ENCODE assay signal across 15 cellular contexts in the genomic region with DNA sequence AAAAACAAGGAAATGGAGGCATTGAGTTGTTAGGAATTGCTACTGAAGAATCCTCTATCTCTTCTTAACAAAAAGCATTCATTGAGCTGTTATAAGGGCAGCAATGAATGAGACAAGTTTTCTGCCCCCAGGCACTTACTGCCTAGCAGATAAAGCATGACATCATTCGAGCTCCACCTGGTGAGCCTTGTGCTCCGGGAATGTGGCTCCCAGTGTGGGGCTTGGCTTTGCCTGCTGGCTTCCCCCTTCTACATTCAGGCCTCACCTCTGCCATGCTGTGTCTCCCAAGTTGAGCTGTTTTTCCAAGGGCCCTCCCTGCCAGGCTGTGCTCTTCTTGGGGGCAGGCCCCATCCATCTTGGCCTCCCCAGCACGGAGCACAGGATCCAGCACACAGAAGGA. TPM values are rescaled to one million over a fixed set of nuclear protein-coding genes. Genes with fewer than 3 reads are reported as not detected.
DNase-seq lines count a peak whose midpoint lies in the region; ATAC-seq and TF ChIP-seq lines count a peak whose summit lies in the region.
"Had no signal": no experiment of that assay in that cellular context is flagged by ENCODE, and none has a peak within 500 bp of the region (broad histone marks: within the 10 kb centered on the region; RNA-seq: fewer than 3 reads in every experiment).

No MANE protein-coding gene starts in this region.

- peaks cover 9% of the 10 kb centered on the region for H3F3A ChIP-seq in PC-9 (ENCODE audit: insufficient read depth, low read depth)

- 0 out of 2 replicates have a peak overlapping the region, but pooled peaks have one; percentile 52 for H2AFZ ChIP-seq in PC-9
- H2AFZ ChIP-seq: parathyroid adenoma had no signal

- no peaks in the 10 kb centered on the region for H3K36me3 ChIP-seq in BE2C
- H3K36me3 ChIP-seq in H7 (replicated peaks; ENCODE audit: control insufficient read depth, insufficient read depth, low read length), result no peaks in the 10 kb centered on the region
- H3K36me3 ChIP-seq in PC-9 (ENCODE audit: low read depth), result no peaks in the 10 kb centered on the region
- H3K36me3 ChIP-seq in sigmoid colon, result no peaks in the 10 kb centered on the region
- no peaks in the 10 kb centered on the region for H3K36me3 ChIP-seq in A673 (ENCODE audit: insufficient read depth, low read length, poor library complexity, severe bottlenecking)
- H3K36me3 ChIP-seq: brain microvascular endothelial cell, gastroesophageal sphincter, WERI-Rb-1 had no signal

- CTCF ChIA-PET in PC-9 (lab: Charles Lee) (interaction anchor here (0.7 to 1.0 kb wide), 2 partner anchors 39 to 55 kb away, joined by 3 to 7 read pairs; no protein-coding TSS in a partner anchor), A673 (lab: Charles Lee) (no interaction called here)

- H3K27me3 ChIP-seq in BE2C, result no peaks in the 10 kb centered on the region
- H3K27me3 ChIP-seq in H7 (ENCODE audit: control insufficient read depth, insufficient read depth, low read length), result no peaks in the 10 kb centered on the region
- peaks cover 20% of the 10 kb centered on the region for H3K27me3 ChIP-seq in PC-9 (ENCODE audit: insufficient read depth, low read depth)
- H3K27me3 ChIP-seq in sigmoid colon, result peaks cover 0 to 13% (median 0%) of the 10 kb centered on the region in 3 donors
- peaks cover 3% of the 10 kb centered on the region for H3K27me3 ChIP-seq in A673 (replicated peaks; ENCODE audit: insufficient read depth, low read depth, low read length, poor library complexity)

- TF ChIP-seq EP300 in sigmoid colon (IDR thresholded peaks at IDR 0.05), result no peak

- ATAC-seq in HG03108 (IDR thresholded peaks at IDR 0.05; ENCODE audit: unreplicated experiment), result no peak
- ATAC-seq: gastroesophageal sphincter, GM12878 had no signal

- DNase-seq in BE2C (peak; percentile 72), H7 (peak; percentile 72), PC-9 (peak; percentile 76 to 81), head of caudate nucleus (peak in 27 of 42 donors; percentile 10 to 72 (median 42)), sigmoid colon (no peak), A673 (ENCODE audit: low spot score) (no peak)
- no peak for DNase-seq in stimulated activated CD4-positive, alpha-beta T cell treated with anti-CD3 and anti-CD28 coated beads, Interleukin-4, amount 100 ng/mL, for 1 hour
- DNase-seq: activated naive CD4-positive, alpha-beta T cell treated with anti-CD3 and anti-CD28 coated beads, Interleukin-2, amount 10 ng/mL, durations not matched to agents 7 days and 5 days; brain microvascular endothelial cell; NCI-H187 treated with DMSO at 0.1 percent for 48 hours; WERI-Rb-1 had no signal

- H3K4me3 ChIP-seq in BE2C (ENCODE audit: low read depth, low read length) (no peak overlapping the region), H7 (ENCODE audit: insufficient read depth, low read depth, low read length) (no peak overlapping the region), PC-9 (no peak overlapping the region), sigmoid colon (no peak overlapping the region), A673 (ENCODE audit: low read depth, low read length, poor library complexity, severe bottlenecking) (no peak overlapping the region)
- H3K4me3 ChIP-seq: gastroesophageal sphincter, GM12878 had no signal

- H3K9me3 ChIP-seq in BE2C, result no peaks in the 10 kb centered on the region
- H3K9me3 ChIP-seq in PC-9 (ENCODE audit: insufficient read depth, low read depth), result no peaks in the 10 kb centered on the region; the same call in 1 of the 2 replicates
- H3K9me3 ChIP-seq in sigmoid colon, result no peaks in the 10 kb centered on the region
- no peaks in the 10 kb centered on the region for H3K9me3 ChIP-seq in A673 (ENCODE audit: low read depth, low read length, poor library complexity, severe bottlenecking)
- H3K9me3 ChIP-seq: gastroesophageal sphincter had no signal

- WGBS in sigmoid colon, 2 donors, result 30 to 55% methylated on average over 3 of the region's 3 CpGs

- H3K4me1 ChIP-seq in BE2C, result peaks cover 5% of the 10 kb centered on the region
- H3K4me1 ChIP-seq in PC-9 (replicated peaks; ENCODE audit: insufficient read depth), result peaks cover 19% of the 10 kb centered on the region
- no peaks in the 10 kb centered on the region for H3K4me1 ChIP-seq in sigmoid colon
- H3K4me1 ChIP-seq in A673 (ENCODE audit: insufficient read depth, low read length, poor library complexity, severe bottlenecking), result no peaks in the 10 kb centered on the region
- H3K4me1 ChIP-seq: gastroesophageal sphincter, parathyroid adenoma had no signal

- H4K20me1 ChIP-seq in PC-9 (ENCODE audit: insufficient read depth), result no peaks in the 10 kb centered on the region

- H3K9me2 ChIP-seq in PC-9 (ENCODE audit: insufficient read depth), result no peaks in the 10 kb centered on the region

- intact Hi-C loops in PC-9 (cut with micrococcal nuclease; ENCODE audit: unreplicated experiment), result loop anchor here (1.0 kb wide), 2 partner anchors 39 to 73 kb away; no protein-coding TSS in a partner anchor
- intact Hi-C loops in head of caudate nucleus (cut with DNase I), result no loop called here
- intact Hi-C loops in sigmoid colon (cut with DNase I), result no loop called here
- intact Hi-C loops in A673 (cut with micrococcal nuclease; ENCODE audit: unreplicated experiment), result no loop called here

- H3K4me2 ChIP-seq in PC-9, result peak overlapping the region; percentile 57

- no peak for TF ChIP-seq CTCF in BE2C (IDR thresholded peaks at IDR 0.05; ENCODE audit: low read depth, low read length)
- no peak for TF ChIP-seq CTCF in PC-9 (conservative IDR thresholded peaks at IDR 0.05)
- TF ChIP-seq CTCF in sigmoid colon (IDR thresholded peaks at IDR 0.05), result no peak
- no peak for TF ChIP-seq CTCF in A673 (conservative IDR thresholded peaks at IDR 0.05; ENCODE audit: low read depth, low read length)

- H3K79me2 ChIP-seq in PC-9 (ENCODE audit: low read depth), result no peaks in the 10 kb centered on the region
- H3K79me2 ChIP-seq: parathyroid adenoma had no signal

- TF ChIP-seq POLR2A in sigmoid colon (IDR thresholded peaks at IDR 0.05), result no peak

- H3K27ac ChIP-seq in PC-9, result peak overlapping the region; percentile 16
- no peak overlapping the region for H3K27ac ChIP-seq in sigmoid colon
- no peak overlapping the region for H3K27ac ChIP-seq in A673 (ENCODE audit: low read depth, low read length, poor library complexity, severe bottlenecking)
- H3K27ac ChIP-seq: brain microvascular endothelial cell, gastroesophageal sphincter, parathyroid adenoma, WERI-Rb-1 had no signal

- no TSS peak for BruUV-seq in PC-9 (replicated peaks; lab: Mats Ljungman, UMichigan)
- BruUV-seq in A673 (replicated peaks; lab: Mats Ljungman, UMichigan), result no TSS peak

- POLR2A ChIA-PET in PC-9 (lab: Charles Lee; ENCODE audit: unreplicated experiment) (interaction anchor here (0.5 to 0.6 kb wide), 2 partner anchors 40 to 536 kb away, joined by 3 to 4 read pairs; no protein-coding TSS in a partner anchor), A673 (lab: Charles Lee; ENCODE audit: low non-redundant PET) (no interaction called here)

RNA-seq across cellular contexts. Expression of gene EIF3D, which starts 56.9 kb away (rescaled TPM):
- 612 TPM for polyA plus RNA-seq in BE2C (2012; ENCODE audit: insufficient read depth, insufficient read length, low read depth)
- 414 and 429 TPM in 2 replicates for total RNA-seq in H7 (2014; rRNA removed; shearing (Covaris generic))
- total RNA-seq in PC-9 (2021) (270 and 312 TPM in 2 replicates), sigmoid colon (100 to 1,000 TPM; 260 to 376 (median 290) TPM), A673 (2021) (237 and 249 TPM in 2 replicates)
- polyA plus RNA-seq in sigmoid colon, result 100 to 1,000 TPM; 130 to 221 (median 197) TPM

Comparison
In these comparisons a context has a peak if more than half of its experiments do, and no peak if none do; other contexts are left out.
1. DNase-seq: peak in BE2C (single experiment), H7 (single experiment), PC-9 (2 of 2) and head of caudate nucleus (27 of 42); none in sigmoid colon (single experiment), stimulated activated CD4-positive, alpha-beta T cell treated with anti-CD3 and anti-CD28 coated beads, Interleukin-4, amount 100 ng/mL, for 1 hour (single experiment) and A673 (single experiment).